ENCODE assay signal across 25 cellular contexts in genomic region chr1:10229903-10230302, GRCh38.
"Had no signal": no experiment of that assay in that cellular context is flagged by ENCODE, and none has a peak within 500 bp of the region (broad histone marks: within the 10 kb centered on the region; RNA-seq: fewer than 3 reads in every experiment).

No MANE protein-coding gene starts in this region.

- H3K27me3 Mint-ChIP-seq: activated B cell treated with CpG ODN at 0.5 μM for 24 hours; activated CD4-positive, alpha-beta memory T cell treated with anti-CD3 and anti-CD28 coated beads for 36 hours; activated CD4-positive, alpha-beta T cell treated with anti-CD3 and anti-CD28 coated beads, Interleukin-2, amount 10 ng/mL, durations not matched to agents 7 days and 5 days had no signal

- H3K36me3 Mint-ChIP-seq: activated CD4-positive, alpha-beta memory T cell treated with anti-CD3 and anti-CD28 coated beads for 36 hours had no signal

- H3K4me1 Mint-ChIP-seq: activated B cell treated with CpG ODN at 0.5 μM for 24 hours; activated CD4-positive, alpha-beta T cell treated with anti-CD3 and anti-CD28 coated beads, Interleukin-2, amount 10 ng/mL, durations not matched to agents 7 days and 5 days had no signal

- H3K4me3 Mint-ChIP-seq: activated B cell treated with CpG ODN at 0.5 μM for 24 hours; activated CD4-positive, alpha-beta memory T cell treated with anti-CD3 and anti-CD28 coated beads for 36 hours; activated CD4-positive, alpha-beta T cell treated with anti-CD3 and anti-CD28 coated beads, Interleukin-2, amount 10 ng/mL, durations not matched to agents 7 days and 5 days; T-helper 1 cell treated with Interleukin-12 subunit alpha and Interleukin-12 subunit beta and Interleukin-4 antibody, amounts not matched to agents 30 μg/mL and 1 μg/mL, for 36 hours had no signal

- H3K4me1 ChIP-seq: Peyer's patch had no signal

- H3K36me3 ChIP-seq: brain microvascular endothelial cell had no signal

- H3K27me3 ChIP-seq: brain microvascular endothelial cell, cardiac muscle cell, MG63, Peyer's patch, SJSA1 had no signal

- H3K27ac Mint-ChIP-seq: activated B cell treated with CpG ODN at 0.5 μM for 24 hours; activated CD4-positive, alpha-beta T cell treated with anti-CD3 and anti-CD28 coated beads, Interleukin-2, amount 10 ng/mL, durations not matched to agents 7 days and 5 days; activated T-helper 2 cell treated with anti-CD3 and anti-CD28 coated beads, Interferon-gamma antibody, Interleukin-2, Interleukin-4, amounts not matched to agents 10 μg/mL and 5 μg/mL and 100 μg/mL, durations not matched to agents 14 hours and 24 hours and 36 hours; T-helper 1 cell treated with Interleukin-12 subunit alpha and Interleukin-12 subunit beta and Interleukin-4 antibody, amounts not matched to agents 30 μg/mL and 1 μg/mL, for 36 hours had no signal

- H3K9me3 Mint-ChIP-seq: activated B cell treated with CpG ODN at 0.5 μM for 24 hours; activated CD4-positive, alpha-beta memory T cell treated with anti-CD3 and anti-CD28 coated beads for 36 hours; activated CD4-positive, alpha-beta T cell treated with anti-CD3 and anti-CD28 coated beads, Interleukin-2, amount 10 ng/mL, durations not matched to agents 7 days and 5 days; activated T-helper 2 cell treated with anti-CD3 and anti-CD28 coated beads, Interferon-gamma antibody, Interleukin-2, Interleukin-4, amounts not matched to agents 10 μg/mL and 5 μg/mL and 100 μg/mL, durations not matched to agents 14 hours and 24 hours and 36 hours; T-helper 1 cell treated with Interleukin-12 subunit alpha and Interleukin-12 subunit beta and Interleukin-4 antibody, amounts not matched to agents 30 μg/mL and 1 μg/mL, for 36 hours had no signal

- DNase-seq: activated B cell treated with CpG ODN at 0.5 μM for 24 hours; activated CD4-positive, alpha-beta memory T cell treated with anti-CD3 and anti-CD28 coated beads for 36 hours; activated CD4-positive, alpha-beta T cell treated with anti-CD3 and anti-CD28 coated beads for 1 hour; activated CD4-positive, alpha-beta T cell treated with anti-CD3 and anti-CD28 coated beads, Interleukin-2, amount 10 ng/mL, durations not matched to agents 7 days and 5 days; activated CD8-positive, alpha-beta memory T cell treated with anti-CD3 and anti-CD28 coated beads for 24 hours; activated gamma-delta T cell treated with Interleukin-2 at 50 U/mL for 16 hours; activated naive CD4-positive, alpha-beta T cell treated with anti-CD3 and anti-CD28 coated beads, Interleukin-2, amount 50 U/mL, for 16 hours; activated T-cell treated with anti-CD3 and anti-CD28 coated beads, Interleukin-2, amount 50 U/mL, for 48 hours; amygdala; brain microvascular endothelial cell; MG63; MV-4-11; NCI-H1092 treated with DMSO at 0.1 percent for 48 hours; NCI-H1417 treated with DMSO at 0.1 percent for 48 hours; NCI-H1694 treated with DMSO at 0.1 percent for 48 hours; NCI-H2029 treated with DMSO at 0.1 percent for 48 hours; NCI-H345; NCI-H510A treated with DMSO at 0.1 percent for 48 hours; Peyer's patch; SHP77; SW 1271 had no signal

- H3K4me3 ChIP-seq: cardiac muscle cell, MG63, Peyer's patch, SJSA1 had no signal

- H3K9me3 ChIP-seq: Peyer's patch, SJSA1 had no signal

- H3K27ac ChIP-seq: cardiac muscle cell, Peyer's patch, SJSA1 had no signal
